Comparison of ENCODE assay signal across 22 cellular contexts in genomic region chr17:2386400-2387085, GRCh38. TPM values are rescaled to one million over a fixed set of nuclear protein-coding genes. Genes with fewer than 3 reads are reported as not detected.
DNase-seq lines count a peak whose midpoint lies in the region; ATAC-seq, FAIRE-seq and TF ChIP-seq lines count a peak whose summit lies in the region.
"Had no signal": no experiment of that assay in that cellular context is flagged by ENCODE, and none has a peak within 500 bp of the region (broad histone marks: within the 10 kb centered on the region; RNA-seq: fewer than 3 reads in every experiment).

No MANE protein-coding gene starts in this region.

- H3K9me3 Mint-ChIP-seq in activated naive CD8-positive, alpha-beta T cell (ENCODE audit: low read depth) = no peaks in the 10 kb centered on the region
- H3K9me3 Mint-ChIP-seq in activated naive CD8-positive, alpha-beta T cell treated with anti-CD3 and anti-CD28 coated beads, Interleukin-2, amount 50 U/mL, for 24 hours = no peaks in the 10 kb centered on the region
- H3K9me3 Mint-ChIP-seq in neural crest cell = no peaks in the 10 kb centered on the region
- H3K9me3 Mint-ChIP-seq: activated T-helper 17 cell treated with anti-CD3 and anti-CD28 coated beads, Interleukin-2, amount 50 U/mL, for 72 hours had no signal

- H3K79me2 ChIP-seq in mammary epithelial cell (ENCODE audit: insufficient read depth, low read length) = peaks cover 17% of the 10 kb centered on the region

- H3K4me3 ChIP-seq in duodenal mucosa (ENCODE audit: low read depth in 1 of 2, low read length in 2 of 2) (no peak overlapping the region), mammary epithelial cell (replicated peaks in 1 of 3; ENCODE audit: insufficient read depth in 1 of 3, low read depth in 2 of 3, low read length in 3 of 3) (no peak overlapping the region)

- TF ChIP-seq POLR2A in H54 (IDR thresholded peaks at IDR 0.05; ENCODE audit: low read depth, low read length) = no peak

- TF ChIP-seq CTCF in neural crest cell (conservative IDR thresholded peaks at IDR 0.05) (no peak), mammary epithelial cell (conservative IDR thresholded peaks at IDR 0.05 in 1 of 2, IDR thresholded peaks at IDR 0.05 in 1 of 2; ENCODE audit: extremely low read depth in 1 of 2, insufficient read depth in 1 of 2, low read depth in 1 of 2, low read length in 2 of 2) (no peak)

- H3K27ac ChIP-seq in duodenal mucosa (ENCODE audit: low read depth, low read length) (peak overlapping the region; percentile 13), mammary epithelial cell (ENCODE audit: insufficient read depth, low read depth, low read length) (no peak overlapping the region)
- H3K27ac ChIP-seq: foreskin keratinocyte had no signal

- H3K27me3 Mint-ChIP-seq in activated naive CD8-positive, alpha-beta T cell = no peaks in the 10 kb centered on the region
- H3K27me3 Mint-ChIP-seq in activated naive CD8-positive, alpha-beta T cell treated with anti-CD3 and anti-CD28 coated beads, Interleukin-2, amount 50 U/mL, for 24 hours = no peaks in the 10 kb centered on the region
- H3K27me3 Mint-ChIP-seq in neural crest cell (ENCODE audit: low read depth) = peaks cover 7% of the 10 kb centered on the region
- H3K27me3 Mint-ChIP-seq: activated T-helper 17 cell treated with anti-CD3 and anti-CD28 coated beads, Interleukin-2, amount 50 U/mL, for 72 hours had no signal

- no peak overlapping the region for H3K4me2 ChIP-seq in mammary epithelial cell (ENCODE audit: insufficient read depth, low read depth, low read length)

- no peak for ATAC-seq in activated naive CD8-positive, alpha-beta T cell treated with anti-CD3 and anti-CD28 coated beads, Interleukin-2, amount 50 U/mL, for 24 hours
- ATAC-seq: activated T-helper 17 cell treated with anti-CD3 and anti-CD28 coated beads, Interleukin-2, amount 50 U/mL, for 72 hours; foreskin keratinocyte had no signal

- no peak for DNase-seq in activated naive CD8-positive, alpha-beta T cell treated with anti-CD3 and anti-CD28 coated beads, Interleukin-2, amount 50 U/mL, for 24 hours
- DNase-seq in neural crest cell (ENCODE audit: low read depth, low spot score) (no peak), ureter (ENCODE audit: low spot score) (peak; percentile 84), H54 (ENCODE audit: insufficient read length, low spot score) (no peak), mammary epithelial cell (no peak), activated gamma-delta T cell treated with Interleukin-2 at 50 U/mL for 16 hours (no peak)
- DNase-seq: 8988T; activated CD4-positive, alpha-beta T cell treated with anti-CD3 and anti-CD28 coated beads for 1 hour; amniotic stem cell; BE2C; DMS 273 treated with DMSO at 0.1 percent for 48 hours; foreskin keratinocyte; GDM1; hippocampal formation; midbrain; NCI-H1092; NCI-H524 treated with DMSO at 0.1 percent for 48 hours; stimulated activated CD4-positive, alpha-beta T cell treated with anti-CD3 and anti-CD28 coated beads, Interleukin-4, amount 100 ng/mL, for 24 hours had no signal

- peak overlapping the region; percentile 38 to 59 for H3K9ac ChIP-seq in duodenal mucosa (ENCODE audit: low read depth in 1 of 2, low read length in 2 of 2)
- no peak overlapping the region for H3K9ac ChIP-seq in mammary epithelial cell (ENCODE audit: insufficient read depth, low read length)

- intact Hi-C loops in mammary epithelial cell (cut with micrococcal nuclease) = no loop called here

- WGBS in mammary epithelial cell (ENCODE audit: low coverage, missing lambda C conversion rate) = 85% methylated on average over 11 of the region's 22 CpGs

- dilution Hi-C loops in mammary epithelial cell (cut with HindIII; ENCODE audit: low sequenced_read_pairs) = no loop called here

- H3K4me3 Mint-ChIP-seq in activated naive CD8-positive, alpha-beta T cell = no peak overlapping the region
- H3K4me3 Mint-ChIP-seq in activated naive CD8-positive, alpha-beta T cell treated with anti-CD3 and anti-CD28 coated beads, Interleukin-2, amount 50 U/mL, for 24 hours = no peak overlapping the region
- no peak overlapping the region for H3K4me3 Mint-ChIP-seq in neural crest cell
- H3K4me3 Mint-ChIP-seq: activated T-helper 17 cell treated with anti-CD3 and anti-CD28 coated beads, Interleukin-2, amount 50 U/mL, for 72 hours had no signal

- H3K36me3 Mint-ChIP-seq in activated naive CD8-positive, alpha-beta T cell = no peaks in the 10 kb centered on the region
- H3K36me3 Mint-ChIP-seq in activated naive CD8-positive, alpha-beta T cell treated with anti-CD3 and anti-CD28 coated beads, Interleukin-2, amount 50 U/mL, for 24 hours (ENCODE audit: low read depth) = peaks cover 4% of the 10 kb centered on the region
- H3K36me3 Mint-ChIP-seq in neural crest cell (ENCODE audit: low read depth) = peaks cover 7% of the 10 kb centered on the region

- H3K27ac Mint-ChIP-seq in activated naive CD8-positive, alpha-beta T cell = peak overlapping the region; percentile 6
- no peak overlapping the region for H3K27ac Mint-ChIP-seq in activated naive CD8-positive, alpha-beta T cell treated with anti-CD3 and anti-CD28 coated beads, Interleukin-2, amount 50 U/mL, for 24 hours
- peak overlapping the region; percentile 43 for H3K27ac Mint-ChIP-seq in neural crest cell (ENCODE audit: unreplicated experiment)
- H3K27ac Mint-ChIP-seq: activated T-helper 17 cell treated with anti-CD3 and anti-CD28 coated beads, Interleukin-2, amount 50 U/mL, for 72 hours had no signal

- H3K4me1 ChIP-seq in duodenal mucosa (ENCODE audit: control insufficient read depth in 1 of 2, insufficient read depth in 2 of 2, low read length in 2 of 2) (peaks cover 38 to 47% of the 10 kb centered on the region in 2 donors), mammary epithelial cell (ENCODE audit: insufficient read depth, low read length) (peaks cover 5% of the 10 kb centered on the region)
- H3K4me1 ChIP-seq: BE2C, foreskin keratinocyte had no signal

- in situ Hi-C loops in mammary epithelial cell (cut with MboI; ENCODE audit: low sequenced_read_pairs in 2 of 2) = no loop called here

- FAIRE-seq in H54 (lab: Jason Lieb, UNC) = no peak
- FAIRE-seq: keratinocyte had no signal

- CTCF ChIA-PET in mammary epithelial cell (lab: Charles Lee; ENCODE audit: low non-redundant PET) = interaction anchor here (0.6 kb wide), 1 partner anchor 30 kb away, joined by 3 read pairs; no protein-coding TSS in a partner anchor

- H3K9me3 ChIP-seq in duodenal mucosa (ENCODE audit: control insufficient read depth in 1 of 2, low read length in 2 of 2) (no peaks in the 10 kb centered on the region), mammary epithelial cell (replicated peaks; ENCODE audit: insufficient read depth, low read length) (no peaks in the 10 kb centered on the region)
- H3K9me3 ChIP-seq: BE2C had no signal

- H3K27me3 ChIP-seq in duodenal mucosa (ENCODE audit: control insufficient read depth in 1 of 2, insufficient read depth in 2 of 2, low read length in 2 of 2) (no peaks in the 10 kb centered on the region), mammary epithelial cell (ENCODE audit: insufficient read depth, low read length) (no peaks in the 10 kb centered on the region)
- H3K27me3 ChIP-seq: BE2C, foreskin keratinocyte had no signal

- BruUV-seq in mammary epithelial cell (replicated peaks; lab: Mats Ljungman, UMichigan) = no TSS peak

- peaks cover 6 to 30% of the 10 kb centered on the region in 2 donors for H3K36me3 ChIP-seq in duodenal mucosa (ENCODE audit: control insufficient read depth in 1 of 2, insufficient read depth in 2 of 2, low read length in 2 of 2)
- H3K36me3 ChIP-seq in mammary epithelial cell (ENCODE audit: insufficient read depth, low read length) = no peaks in the 10 kb centered on the region

- H3K4me1 Mint-ChIP-seq in activated naive CD8-positive, alpha-beta T cell (ENCODE audit: low read depth) = peaks cover 24% of the 10 kb centered on the region
- peaks cover 21% of the 10 kb centered on the region for H3K4me1 Mint-ChIP-seq in activated naive CD8-positive, alpha-beta T cell treated with anti-CD3 and anti-CD28 coated beads, Interleukin-2, amount 50 U/mL, for 24 hours
- peaks cover 57% of the 10 kb centered on the region for H3K4me1 Mint-ChIP-seq in neural crest cell

- H4K20me1 ChIP-seq in mammary epithelial cell (ENCODE audit: insufficient read depth, low read length) = no peaks in the 10 kb centered on the region

- H2AFZ ChIP-seq in mammary epithelial cell (ENCODE audit: low read depth, low read length) = no peak overlapping the region

RNA-seq across cellular contexts. Expression of gene MNT, which starts 14.3 kb away (rescaled TPM):
- total RNA-seq in neural crest cell (24.7 and 26.9 TPM in 2 replicates), ureter (47.4 TPM), mammary epithelial cell (10 to 100 TPM in 1 of 2 donors, 1 to 10 TPM in 1; 5.5 to 32.3 TPM)
- polyA plus RNA-seq in mammary epithelial cell = 4.1 TPM
- polyA minus RNA-seq in mammary epithelial cell = 7.8 TPM

RNA-seq across cellular contexts. Expression of gene SGSM2, which starts 49.2 kb away (rescaled TPM):
- total RNA-seq in neural crest cell (92.1 and 102 TPM in 2 replicates), ureter (113 TPM), mammary epithelial cell (10 to 100 TPM; 28.2 to 32.5 TPM)
- polyA plus RNA-seq in mammary epithelial cell = 24.4 TPM
- 30.1 TPM for polyA minus RNA-seq in mammary epithelial cell

RNA-seq across cellular contexts. Expression of gene TSR1, which starts 50.3 kb away (rescaled TPM):
- 50.2 and 50.5 TPM in 2 replicates for total RNA-seq in neural crest cell
- total RNA-seq in ureter = 36.9 TPM
- 10 to 100 TPM; 51.0 to 51.5 TPM for total RNA-seq in mammary epithelial cell
- 15.9 TPM for polyA plus RNA-seq in mammary epithelial cell
- 23.9 TPM for polyA minus RNA-seq in mammary epithelial cell
